In genomic region chr10:110865804-110866482, GRCh38 we compare ENCODE assay signal across 9 cellular contexts. TPM values are rescaled to one million over a fixed set of nuclear protein-coding genes. Genes with fewer than 3 reads are reported as not detected.
DNase-seq lines count a peak whose midpoint lies in the region; ATAC-seq and TF ChIP-seq lines count a peak whose summit lies in the region.
"Had no signal": no experiment of that assay in that cellular context is flagged by ENCODE, and none has a peak within 500 bp of the region (broad histone marks: within the 10 kb centered on the region; RNA-seq: fewer than 3 reads in every experiment).

No MANE protein-coding gene starts in this region.

- ATAC-seq in GM21786 (IDR thresholded peaks at IDR 0.05; ENCODE audit: unreplicated experiment) (peak; percentile 22), sciatic nerve (no peak)
- no peak for ATAC-seq in activated CD8-positive, alpha-beta T cell treated with anti-CD3 and anti-CD28 coated beads, Interleukin-2, amount 10 ng/mL, durations not matched to agents 7 days and 5 days

- no peak overlapping the region for H3K4me3 ChIP-seq in mucosa of stomach (ENCODE audit: low read length)

- H3K4me1 Mint-ChIP-seq in CD14-positive monocyte (peaks cover 92% of the 10 kb centered on the region), Calu3 (ENCODE audit: low read depth, unreplicated experiment) (peaks cover 27% of the 10 kb centered on the region)
- peaks cover 99% of the 10 kb centered on the region for H3K4me1 Mint-ChIP-seq in activated CD8-positive, alpha-beta T cell treated with anti-CD3 and anti-CD28 coated beads, Interleukin-2, amount 10 ng/mL, durations not matched to agents 7 days and 5 days (ENCODE audit: low read depth)

- H3K9me3 Mint-ChIP-seq in CD14-positive monocyte (no peaks in the 10 kb centered on the region), Calu3 (ENCODE audit: low read depth, unreplicated experiment) (no peaks in the 10 kb centered on the region)
- H3K9me3 Mint-ChIP-seq in activated CD8-positive, alpha-beta T cell treated with anti-CD3 and anti-CD28 coated beads, Interleukin-2, amount 10 ng/mL, durations not matched to agents 7 days and 5 days (ENCODE audit: insufficient read depth) = no peaks in the 10 kb centered on the region

- intact Hi-C loops in CD14-positive monocyte (cut with micrococcal nuclease) = no loop called here
- intact Hi-C loops in sciatic nerve (cut with DNase I) = no loop called here
- intact Hi-C loops in Calu3 (cut with micrococcal nuclease; ENCODE audit: unreplicated experiment) = no loop called here

- peaks cover 0 to 3% (median 0%) of the 10 kb centered on the region in 3 donors for H3K27me3 Mint-ChIP-seq in CD14-positive monocyte (ENCODE audit: low read depth in 3 of 3)
- H3K27me3 Mint-ChIP-seq in activated CD8-positive, alpha-beta T cell treated with anti-CD3 and anti-CD28 coated beads, Interleukin-2, amount 10 ng/mL, durations not matched to agents 7 days and 5 days (ENCODE audit: low read depth) = no peaks in the 10 kb centered on the region
- H3K27me3 Mint-ChIP-seq in Calu3 (ENCODE audit: unreplicated experiment) = no peaks in the 10 kb centered on the region

- no peaks in the 10 kb centered on the region for H3K36me3 ChIP-seq in mucosa of stomach (ENCODE audit: control insufficient read depth, insufficient read depth, low read length)

- DNase-seq in CD14-positive monocyte (ENCODE audit: low spot score) (no peak), sciatic nerve (ENCODE audit: low spot score) (no peak), activated gamma-delta T cell (lab: John Stamatoyannopoulos, UW) (no peak), Calu3 (no peak), anterior cingulate cortex (lab: John Stamatoyannopoulos, UW) (no peak)
- peak; percentile 24 for DNase-seq in activated CD8-positive, alpha-beta T cell treated with anti-CD3 and anti-CD28 coated beads, Interleukin-2, amount 10 ng/mL, durations not matched to agents 7 days and 5 days
- DNase-seq: NCI-H526 treated with DMSO at 0.1 percent for 48 hours had no signal

- no peaks in the 10 kb centered on the region for H3K9me3 ChIP-seq in mucosa of stomach (ENCODE audit: control insufficient read depth, low read length)

- H3K4me1 ChIP-seq in mucosa of stomach (ENCODE audit: control insufficient read depth, insufficient read depth, low read length) = peaks cover 53% of the 10 kb centered on the region

- TF ChIP-seq CTCF in CD14-positive monocyte (IDR thresholded peaks at IDR 0.05) = no peak
- no peak for TF ChIP-seq CTCF in Calu3 (IDR thresholded peaks at IDR 0.05; ENCODE audit: unreplicated experiment)

- H3K27me3 ChIP-seq in mucosa of stomach (ENCODE audit: control insufficient read depth, insufficient read depth, low read length) = no peaks in the 10 kb centered on the region

- no TSS peak for BruUV-seq in Calu3 (replicated peaks; lab: Mats Ljungman, UMichigan)

- H3K9ac ChIP-seq in mucosa of stomach (ENCODE audit: low read length) = peak overlapping the region; percentile 32

- H3K27ac Mint-ChIP-seq in CD14-positive monocyte (peak overlapping the region; percentile 95 to 99 (median 98)), Calu3 (ENCODE audit: unreplicated experiment) (no peak overlapping the region)
- H3K27ac Mint-ChIP-seq in activated CD8-positive, alpha-beta T cell treated with anti-CD3 and anti-CD28 coated beads, Interleukin-2, amount 10 ng/mL, durations not matched to agents 7 days and 5 days = peak overlapping the region; percentile 96

- H3K4me3 Mint-ChIP-seq in CD14-positive monocyte (peak overlapping the region in 1 of 2 donors; percentile 91), Calu3 (ENCODE audit: low read depth, unreplicated experiment) (no peak overlapping the region)
- H3K4me3 Mint-ChIP-seq in activated CD8-positive, alpha-beta T cell treated with anti-CD3 and anti-CD28 coated beads, Interleukin-2, amount 10 ng/mL, durations not matched to agents 7 days and 5 days = peak overlapping the region; percentile 81

- H3K36me3 Mint-ChIP-seq in CD14-positive monocyte (no peaks in the 10 kb centered on the region), Calu3 (ENCODE audit: insufficient read depth, unreplicated experiment) (no peaks in the 10 kb centered on the region)
- H3K36me3 Mint-ChIP-seq in activated CD8-positive, alpha-beta T cell treated with anti-CD3 and anti-CD28 coated beads, Interleukin-2, amount 10 ng/mL, durations not matched to agents 7 days and 5 days (ENCODE audit: low read depth) = peaks cover 8% of the 10 kb centered on the region

- CTCF ChIA-PET in activated CD8-positive, alpha-beta T cell treated with anti-CD3 and anti-CD28 coated beads, Interleukin-2, amount 10 ng/mL, durations not matched to agents 7 days and 5 days (lab: Charles Lee) = interaction anchor here (1.2 to 2.9 kb wide), 9 partner anchors 10 to 120 kb away, joined by 3 to 17 read pairs (median 5); no protein-coding TSS in a partner anchor
- CTCF ChIA-PET in Calu3 (lab: Charles Lee) = no interaction called here

- POLR2A ChIA-PET in activated CD8-positive, alpha-beta T cell treated with anti-CD3 and anti-CD28 coated beads, Interleukin-2, amount 10 ng/mL, durations not matched to agents 7 days and 5 days (lab: Charles Lee) = interaction anchor here (0.6 to 3.9 kb wide), 7 partner anchors 11 to 117 kb away, joined by 3 to 13 read pairs (median 3); no protein-coding TSS in a partner anchor

RNA-seq across cellular contexts. Expression of gene PDCD4, which starts 5.8 kb away (rescaled TPM):
- polyA plus RNA-seq in CD14-positive monocyte = 10 to 100 TPM; 48.6 to 53.4 TPM
- total RNA-seq in activated CD8-positive, alpha-beta T cell treated with anti-CD3 and anti-CD28 coated beads, Interleukin-2, amount 10 ng/mL, durations not matched to agents 7 days and 5 days = 10 to 100 TPM; 97.1 to 98.4 TPM
- total RNA-seq in sciatic nerve = 124 TPM
- 17.8 and 26.1 TPM in 2 replicates for total RNA-seq in Calu3 (2022)

RNA-seq across cellular contexts. Expression of gene BBIP1, which starts 53.0 kb away (rescaled TPM):
- 10 to 100 TPM; 26.6 to 41.1 TPM for polyA plus RNA-seq in CD14-positive monocyte
- total RNA-seq in activated CD8-positive, alpha-beta T cell treated with anti-CD3 and anti-CD28 coated beads, Interleukin-2, amount 10 ng/mL, durations not matched to agents 7 days and 5 days = 10 to 100 TPM; 20.7 to 21.1 TPM
- total RNA-seq in sciatic nerve (42.0 TPM), Calu3 (2022) (14.8 and 15.8 TPM in 2 replicates)

RNA-seq across cellular contexts. Expression of gene SHOC2, which starts 53.5 kb away (rescaled TPM):
- polyA plus RNA-seq in CD14-positive monocyte = 10 to 100 TPM; 68.9 to 69.9 TPM
- 10 to 100 TPM; 40.0 to 43.2 TPM for total RNA-seq in activated CD8-positive, alpha-beta T cell treated with anti-CD3 and anti-CD28 coated beads, Interleukin-2, amount 10 ng/mL, durations not matched to agents 7 days and 5 days
- total RNA-seq in sciatic nerve (71.4 TPM), Calu3 (2022) (29.9 and 33.5 TPM in 2 replicates)
